ENCODE assay signal across 9 cellular contexts in genomic region chr10:6145979-6146432, GRCh38. TPM values are rescaled to one million over a fixed set of nuclear protein-coding genes. Genes with fewer than 3 reads are reported as not detected.
DNase-seq lines count a peak whose midpoint lies in the region; ATAC-seq and TF ChIP-seq lines count a peak whose summit lies in the region.
"Had no signal": no experiment of that assay in that cellular context is flagged by ENCODE, and none has a peak within 500 bp of the region (broad histone marks: within the 10 kb centered on the region; RNA-seq: fewer than 3 reads in every experiment).

No MANE protein-coding gene starts in this region.

- peak overlapping the region in 1 of 2 experiments; percentile 84; a peak in 2 of 4 replicates for H3K4me3 ChIP-seq in DND-41 (ENCODE audit: low read depth in 1 of 2, low read length in 2 of 2)
- H3K4me3 ChIP-seq in PC-3 (ENCODE audit: low read length), result peak overlapping the region; percentile 75
- H3K4me3 ChIP-seq in esophagus muscularis mucosa, result peak overlapping the region; percentile 75 to 82 (median 80)
- H3K4me3 ChIP-seq in parathyroid adenoma (ENCODE audit: low read depth, low read length), result peak overlapping the region; percentile 78
- H3K4me3 ChIP-seq in adrenal gland, result peak overlapping the region in 2 of 4 donors; percentile 51 to 82

- peak overlapping the region; percentile 85 for H3K4me2 ChIP-seq in DND-41 (ENCODE audit: insufficient read depth, low read length)
- H3K4me2 ChIP-seq in PC-3 (ENCODE audit: low read length), result peak overlapping the region; percentile 80
- H3K4me2 ChIP-seq in parathyroid adenoma (ENCODE audit: low read length), result peak overlapping the region; percentile 87

- H4K20me1 ChIP-seq in DND-41 (ENCODE audit: insufficient read depth, low read length) (peaks cover 22% of the 10 kb centered on the region; the same call in 1 of the 2 replicates), PC-3 (ENCODE audit: low read length) (no peaks in the 10 kb centered on the region)

- WGBS in esophagus muscularis mucosa, result 31% methylated on average over 10 of the region's 15 CpGs
- 27 to 46% (median 35%) methylated on average over 12 to 15 of the region's 15 CpGs for WGBS in adrenal gland, 4 donors

- H3K27ac ChIP-seq in DND-41 (ENCODE audit: low read length) (no peak overlapping the region), PC-3 (ENCODE audit: low read length) (no peak overlapping the region), esophagus muscularis mucosa (replicated peaks in 1 of 4) (peak overlapping the region; percentile 85 to 91 (median 88)), parathyroid adenoma (peak overlapping the region; percentile 57), adrenal gland (peak overlapping the region in 2 of 5 donors; percentile 84 to 97)

- ATAC-seq in DND-41 (ENCODE audit: insufficient read depth, low read depth), result no peak
- no peak for ATAC-seq in PC-3
- no peak for ATAC-seq in HG03460 (IDR thresholded peaks at IDR 0.05; ENCODE audit: unreplicated experiment)
- no peak for ATAC-seq in GM18505 (IDR thresholded peaks at IDR 0.05; ENCODE audit: unreplicated experiment)

- H3F3A ChIP-seq in PC-3 (ENCODE audit: low read length, unreplicated experiment), result no peaks in the 10 kb centered on the region

- no peak for TF ChIP-seq CTCF in DND-41 (IDR thresholded peaks at IDR 0.05; ENCODE audit: borderline replicate concordance, extremely low read depth, low read length, poor library complexity, severe bottlenecking)
- no peak for TF ChIP-seq CTCF in PC-3 (conservative IDR thresholded peaks at IDR 0.05; ENCODE audit: low read depth, low read length)
- TF ChIP-seq CTCF in esophagus muscularis mucosa (IDR thresholded peaks at IDR 0.05), result no peak
- TF ChIP-seq CTCF in parathyroid adenoma (IDR thresholded peaks at IDR 0.05), result no peak
- TF ChIP-seq CTCF in adrenal gland (IDR thresholded peaks at IDR 0.05), result no peak

- peaks cover 33% of the 10 kb centered on the region for H3K4me1 ChIP-seq in DND-41 (ENCODE audit: insufficient read depth, low read length)
- peaks cover under 1% of the 10 kb centered on the region; the same call in 1 of the 2 replicates for H3K4me1 ChIP-seq in PC-3 (ENCODE audit: insufficient read depth, low read length)
- H3K4me1 ChIP-seq in esophagus muscularis mucosa, result peaks cover 12 to 45% (median 28%) of the 10 kb centered on the region in 4 donors
- H3K4me1 ChIP-seq in parathyroid adenoma, result peaks cover 23% of the 10 kb centered on the region
- peaks cover 11 to 19% of the 10 kb centered on the region in 2 donors for H3K4me1 ChIP-seq in adrenal gland (replicated peaks in 1 of 2)

- H3K9ac ChIP-seq in DND-41 (ENCODE audit: low read depth, low read length), result peak overlapping the region; percentile 72; the same call in 1 of the 2 replicates
- H3K9ac ChIP-seq in PC-3 (ENCODE audit: low read length), result peak overlapping the region; percentile 56; the same call in 1 of the 2 replicates
- no peak overlapping the region for H3K9ac ChIP-seq in parathyroid adenoma

- H3K36me3 ChIP-seq in DND-41 (ENCODE audit: insufficient read depth, low read length), result peaks cover 15% of the 10 kb centered on the region; the same call in 1 of the 2 replicates
- no peaks in the 10 kb centered on the region for H3K36me3 ChIP-seq in PC-3 (ENCODE audit: low read depth, low read length)
- peaks cover 0 to 6% (median 4%) of the 10 kb centered on the region in 4 donors for H3K36me3 ChIP-seq in esophagus muscularis mucosa
- no peaks in the 10 kb centered on the region for H3K36me3 ChIP-seq in parathyroid adenoma (ENCODE audit: control insufficient read depth, insufficient read depth, low read length)
- H3K36me3 ChIP-seq in adrenal gland (replicated peaks in 1 of 2), result no peaks in the 10 kb centered on the region

- no peak overlapping the region for H2AFZ ChIP-seq in DND-41 (ENCODE audit: low read depth, low read length)
- H2AFZ ChIP-seq in PC-3 (ENCODE audit: low read length), result 0 out of 2 replicates have a peak overlapping the region, but pooled peaks have one; percentile 71
- peak overlapping the region; percentile 97 for H2AFZ ChIP-seq in parathyroid adenoma

- no peaks in the 10 kb centered on the region for H3K9me3 ChIP-seq in DND-41 (ENCODE audit: insufficient read depth, low read length, severe bottlenecking)
- H3K9me3 ChIP-seq in PC-3 (ENCODE audit: low read length), result no peaks in the 10 kb centered on the region
- H3K9me3 ChIP-seq in esophagus muscularis mucosa, result no peaks in the 10 kb centered on the region
- no peaks in the 10 kb centered on the region for H3K9me3 ChIP-seq in parathyroid adenoma (ENCODE audit: control insufficient read depth, low read length)
- H3K9me3 ChIP-seq in adrenal gland (replicated peaks in 1 of 3), result no peaks in the 10 kb centered on the region
- H3K9me3 ChIP-seq: mucosa of descending colon had no signal

- no peak for TF ChIP-seq EP300 in esophagus muscularis mucosa (IDR thresholded peaks at IDR 0.05)

- TSS peak; percentile 23 for BruUV-seq in PC-3 (replicated peaks; lab: Mats Ljungman, UMichigan)

- TF ChIP-seq POLR2A in esophagus muscularis mucosa (IDR thresholded peaks at IDR 0.05; ENCODE audit: low read depth) (no peak), GM18505 (IDR thresholded peaks at IDR 0.05; ENCODE audit: borderline replicate concordance, extremely low read depth, insufficient read depth, insufficient read length) (no peak), adrenal gland (IDR thresholded peaks at IDR 0.05) (no peak)

- no peaks in the 10 kb centered on the region for H3K9me2 ChIP-seq in PC-3 (replicated peaks; ENCODE audit: low read length)

- peaks cover 36% of the 10 kb centered on the region for H3K79me2 ChIP-seq in DND-41 (ENCODE audit: insufficient read depth, low read length)
- peaks cover 11% of the 10 kb centered on the region for H3K79me2 ChIP-seq in PC-3 (ENCODE audit: low read length)
- H3K79me2 ChIP-seq in parathyroid adenoma, result peaks cover 20% of the 10 kb centered on the region

- CTCF ChIA-PET in PC-3 (lab: Charles Lee), result no interaction called here

- intact Hi-C loops in PC-3 (cut with micrococcal nuclease), result no loop called here
- intact Hi-C loops in esophagus muscularis mucosa (cut with DNase I), result loop anchor here (2.0 kb wide), 1 partner anchor 57 kb away; the partner anchor contains the start of gene PFKFB3
- intact Hi-C loops in adrenal gland (cut with DNase I), result loop anchor here in 1 of 2 donors (10.0 kb wide), 1 partner anchor 51 kb away; no protein-coding TSS in a partner anchor

- POLR2A ChIA-PET in PC-3 (lab: Charles Lee; ENCODE audit: unreplicated experiment), result no interaction called here

- H3K27me3 ChIP-seq in DND-41 (ENCODE audit: insufficient read depth, low read length, poor library complexity), result no peaks in the 10 kb centered on the region
- no peaks in the 10 kb centered on the region for H3K27me3 ChIP-seq in PC-3 (ENCODE audit: low read length)
- H3K27me3 ChIP-seq in esophagus muscularis mucosa, result peaks cover 0 to 1% (median 0%) of the 10 kb centered on the region in 4 donors
- no peaks in the 10 kb centered on the region for H3K27me3 ChIP-seq in parathyroid adenoma (ENCODE audit: control insufficient read depth, insufficient read depth, low read length)
- no peaks in the 10 kb centered on the region for H3K27me3 ChIP-seq in adrenal gland

- no peak for DNase-seq in DND-41
- DNase-seq in PC-3, result no peak
- no peak for DNase-seq in esophagus muscularis mucosa (ENCODE audit: extremely low spot score)
- no peak for DNase-seq in stimulated activated CD8-positive, alpha-beta memory T cell treated with anti-CD3 and anti-CD28 coated beads, Interleukin-4, amount 100 ng/mL, for 48 hours
- no peak for DNase-seq in adrenal gland

RNA-seq across cellular contexts. Expression of gene PFKFB3, which starts 56.7 kb away (rescaled TPM):
- total RNA-seq in PC-3 (2014; rRNA removed), result 19.5 and 22.7 TPM in 2 replicates
- total RNA-seq in esophagus muscularis mucosa, result 10 to 100 TPM; 22.4 to 49.1 (median 37.9) TPM
- total RNA-seq in adrenal gland, result 10 to 100 TPM; 14.9 to 72.4 (median 37.0) TPM
- 10 to 100 TPM in 2 of 3 donors, 1 to 10 TPM in 1; 8.4 to 20.8 (median 13.1) TPM for polyA plus RNA-seq in adrenal gland

RNA-seq across cellular contexts. Expression of gene RBM17, which starts 57.2 kb away (rescaled TPM):
- total RNA-seq in PC-3 (2014; rRNA removed) (28.4 and 42.0 TPM in 2 replicates), esophagus muscularis mucosa (10 to 100 TPM; 48.5 to 72.9 (median 59.5) TPM), adrenal gland (10 to 100 TPM; 31.9 to 72.1 (median 60.6) TPM)
- 100 to 1,000 TPM in 2 of 3 donors, 10 to 100 TPM in 1; 92.4 to 123 (median 101) TPM for polyA plus RNA-seq in adrenal gland

Comparison
In these comparisons a context has a peak if more than half of its experiments do, and no peak if none do; other contexts are left out.
1. H3K27ac ChIP-seq: peak in esophagus muscularis mucosa (4 of 4) and parathyroid adenoma (single experiment); none in DND-41 (single experiment) and PC-3 (single experiment).
2. Peak in every context shown above with its lines, with median percentiles within 50 percentile points of each other: H3K4me2 ChIP-seq.